8 cellular contexts compared by ENCODE assay signal in genomic region chr14:92536231-92536630, GRCh38. TPM values are rescaled to one million over a fixed set of nuclear protein-coding genes. Genes with fewer than 3 reads are reported as not detected.
DNase-seq lines count a peak whose midpoint lies in the region; ATAC-seq and TF ChIP-seq lines count a peak whose summit lies in the region.
"Not testable (repeated sequence)": the region's sequence is repeated elsewhere in the genome, so short reads cannot be mapped to it uniquely, and the experiment has no call there.

No MANE protein-coding gene starts in this region.

- peak overlapping the region; percentile 86 to 100 (median 93) for H3K27ac Mint-ChIP-seq in CD8-positive, alpha-beta memory T cell
- not testable (repeated sequence) for H3K27ac Mint-ChIP-seq in activated naive CD4-positive, alpha-beta T cell treated with anti-CD3 and anti-CD28 coated beads for 36 hours
- H3K27ac Mint-ChIP-seq in central memory CD8-positive, alpha-beta T cell (ENCODE audit: low read depth), result peak overlapping the region; percentile 98
- H3K27ac Mint-ChIP-seq in nephron progenitor cell, result peak overlapping the region; percentile 90

- H3K4me1 ChIP-seq in ACC112 (ENCODE audit: control insufficient read depth, insufficient read depth, low read length, unreplicated experiment) (peaks cover 26% of the 10 kb centered on the region), SK-N-SH (ENCODE audit: control insufficient read depth in 1 of 2, insufficient read depth in 2 of 2, low read depth in 1 of 2, low read length in 1 of 2) (peaks cover 0 to 38% of the 10 kb centered on the region in 2 experiments; a peak in 3 of 4 replicates)
- H3K4me1 ChIP-seq in CD8-positive, alpha-beta memory T cell (ENCODE audit: insufficient read depth, low read length), result peaks cover 63% of the 10 kb centered on the region

- intact Hi-C loops in activated naive CD4-positive, alpha-beta T cell treated with anti-CD3 and anti-CD28 coated beads for 36 hours (cut with micrococcal nuclease), result not testable (repeated sequence)

- not testable (repeated sequence) for TF ChIP-seq CTCF in SK-N-SH (IDR thresholded peaks at IDR 0.05); nephron progenitor cell (IDR thresholded peaks at IDR 0.05)

- H3K4me2 ChIP-seq in SK-N-SH, result peak overlapping the region; percentile 30

- not testable (repeated sequence) for TF ChIP-seq RAD21 in SK-N-SH (IDR thresholded peaks at IDR 0.05; ENCODE audit: low read length)

- not testable (repeated sequence) for H3K27me3 ChIP-seq in ACC112 (ENCODE audit: insufficient read depth, low read length); CD8-positive, alpha-beta memory T cell (ENCODE audit: insufficient read depth, low read length, poor library complexity, severe bottlenecking); SK-N-SH (ENCODE audit: insufficient read depth)

- CTCF ChIA-PET in CD8-positive, alpha-beta memory T cell (lab: Charles Lee); SK-N-SH (lab: Yijun Ruan, JAX); activated naive CD4-positive, alpha-beta T cell treated with anti-CD3 and anti-CD28 coated beads for 36 hours (lab: Charles Lee): not testable (repeated sequence)

- H3K9me3 Mint-ChIP-seq in CD8-positive, alpha-beta memory T cell; activated naive CD4-positive, alpha-beta T cell treated with anti-CD3 and anti-CD28 coated beads for 36 hours; central memory CD8-positive, alpha-beta T cell; nephron progenitor cell: not testable (repeated sequence)

- H3K27ac ChIP-seq in ACC112 (ENCODE audit: low read depth, low read length) (peak overlapping the region; percentile 51; the same call in 1 of the 2 replicates), SK-N-SH (ENCODE audit: low read depth in 2 of 2, low read length in 1 of 2) (peak overlapping the region in 1 of 2 experiments; percentile 85; a peak in 2 of 4 replicates)
- H3K27ac ChIP-seq in CD8-positive, alpha-beta memory T cell (ENCODE audit: low read depth, low read length), result not testable (repeated sequence)

- H3K79me2 ChIP-seq in ACC112 (ENCODE audit: control insufficient read depth, insufficient read depth, low read length, unreplicated experiment) (peaks cover 21% of the 10 kb centered on the region), SK-N-SH (ENCODE audit: insufficient read depth) (peaks cover 60% of the 10 kb centered on the region)

- not testable (repeated sequence) for H3K36me3 Mint-ChIP-seq in CD8-positive, alpha-beta memory T cell; activated naive CD4-positive, alpha-beta T cell treated with anti-CD3 and anti-CD28 coated beads for 36 hours (ENCODE audit: low read depth); central memory CD8-positive, alpha-beta T cell (ENCODE audit: insufficient read depth); nephron progenitor cell (ENCODE audit: low read depth)

- POLR2A ChIA-PET in CD8-positive, alpha-beta memory T cell (lab: Charles Lee); SK-N-SH (lab: Yijun Ruan, JAX): not testable (repeated sequence)

- not testable (repeated sequence) for H4K20me1 ChIP-seq in SK-N-SH (ENCODE audit: insufficient read depth)

- not testable (repeated sequence) for H3K36me3 ChIP-seq in ACC112 (ENCODE audit: insufficient read depth, low read length); CD8-positive, alpha-beta memory T cell (ENCODE audit: insufficient read depth, low read length); SK-N-SH (replicated peaks in 1 of 2; ENCODE audit: control insufficient read depth in 1 of 2, insufficient read depth in 2 of 2, low read length in 1 of 2)

- peaks cover 59 to 92% (median 74%) of the 10 kb centered on the region in 3 donors for H3K4me1 Mint-ChIP-seq in CD8-positive, alpha-beta memory T cell
- H3K4me1 Mint-ChIP-seq in activated naive CD4-positive, alpha-beta T cell treated with anti-CD3 and anti-CD28 coated beads for 36 hours (ENCODE audit: low read depth), result peaks cover 70% of the 10 kb centered on the region
- peaks cover 65% of the 10 kb centered on the region for H3K4me1 Mint-ChIP-seq in central memory CD8-positive, alpha-beta T cell
- H3K4me1 Mint-ChIP-seq in nephron progenitor cell, result not testable (repeated sequence)

- not testable (repeated sequence) for H3K9ac ChIP-seq in SK-N-SH

- not testable (repeated sequence) for H3K4me3 ChIP-seq in ACC112 (ENCODE audit: low read depth, low read length); CD8-positive, alpha-beta memory T cell (ENCODE audit: low read length); SK-N-SH (ENCODE audit: low read depth in 2 of 2, low read length in 1 of 2)

- ATAC-seq in central memory CD8-positive, alpha-beta T cell (replicated peaks; ENCODE audit: extremely low read depth, poor library complexity, severe bottlenecking), result not testable (repeated sequence)

- peaks cover 34% of the 10 kb centered on the region for H3F3A ChIP-seq in SK-N-SH (replicated peaks; ENCODE audit: insufficient read depth)

- H3K9me3 ChIP-seq in CD8-positive, alpha-beta memory T cell (ENCODE audit: low read length); SK-N-SH: not testable (repeated sequence)

- DNase-seq in CD8-positive, alpha-beta memory T cell; SK-N-SH; activated naive CD4-positive, alpha-beta T cell treated with anti-CD3 and anti-CD28 coated beads for 36 hours; central memory CD8-positive, alpha-beta T cell (ENCODE audit: low spot score in 2 of 2); nephron progenitor cell: not testable (repeated sequence)
- DNase-seq in HS-5 (ENCODE audit: low read depth) (peak; percentile 68), fibroblast of the conjunctiva (ENCODE audit: low read depth) (peak; percentile 56)

- H2AFZ ChIP-seq in ACC112 (ENCODE audit: low read length, unreplicated experiment); SK-N-SH (ENCODE audit: low read depth): not testable (repeated sequence)

- H3K4me3 Mint-ChIP-seq in CD8-positive, alpha-beta memory T cell, result peak overlapping the region in 6 of 7 donors; percentile 16 to 74 (median 51)
- peak overlapping the region; percentile 4 for H3K4me3 Mint-ChIP-seq in activated naive CD4-positive, alpha-beta T cell treated with anti-CD3 and anti-CD28 coated beads for 36 hours
- peak overlapping the region; percentile 76 for H3K4me3 Mint-ChIP-seq in central memory CD8-positive, alpha-beta T cell
- not testable (repeated sequence) for H3K4me3 Mint-ChIP-seq in nephron progenitor cell

- 7% methylated on average over 8 of the region's 8 CpGs for WGBS in SK-N-SH (ENCODE audit: low lambda C conversion rate)

- peak; percentile 10 to 51; a peak in 1 of 4 replicates for TF ChIP-seq EP300 in SK-N-SH (IDR thresholded peaks at IDR 0.05; ENCODE audit: borderline replicate concordance in 1 of 2, low read depth in 1 of 2, low read length in 1 of 2)

- not testable (repeated sequence) for H3K27me3 Mint-ChIP-seq in CD8-positive, alpha-beta memory T cell; activated naive CD4-positive, alpha-beta T cell treated with anti-CD3 and anti-CD28 coated beads for 36 hours (ENCODE audit: low read depth); central memory CD8-positive, alpha-beta T cell; nephron progenitor cell (ENCODE audit: low read depth, poor library complexity)

- H3K9me2 ChIP-seq in SK-N-SH, result not testable (repeated sequence)

TF ChIP-seq in SK-N-SH, 30 proteins besides CTCF, POLR2A, EP300 and RAD21:
- TF ChIP-seq POLR2AphosphoS5 (IDR thresholded peaks at IDR 0.05; ENCODE audit: low read depth, low read length), result peak; percentile 26; the same call in 1 of the 2 replicates
- TF ChIP-seq TEAD4 (IDR thresholded peaks at IDR 0.05; ENCODE audit: borderline replicate concordance, insufficient read depth), result 0 out of 2 replicates have a peak, but pooled peaks have one; percentile 29
- TF ChIP-seq JUND (IDR thresholded peaks at IDR 0.05), result peak; percentile 74
- TF ChIP-seq MAX (IDR thresholded peaks at IDR 0.05; ENCODE audit: low read depth), result peak; percentile 61
- peak; percentile 68; the same call in 1 of the 2 replicates for TF ChIP-seq RXRA (IDR thresholded peaks at IDR 0.05; ENCODE audit: borderline replicate concordance, low read depth)
- peak; percentile 73 for TF ChIP-seq NFIC (IDR thresholded peaks at IDR 0.05; ENCODE audit: borderline replicate concordance)
- TF ChIP-seq FOSL2 (IDR thresholded peaks at IDR 0.05; ENCODE audit: borderline replicate concordance, low read depth), result peak; percentile 80
- peak; percentile 87 for TF ChIP-seq TCF12 (IDR thresholded peaks at IDR 0.05)
- TF ChIP-seq PBX3 (IDR thresholded peaks at IDR 0.05), result peak; percentile 82

RNA-seq across cellular contexts. Expression of gene RIN3, which starts 22.6 kb away (rescaled TPM):
- total RNA-seq in CD8-positive, alpha-beta memory T cell, result 10 to 100 TPM; 46.0 to 47.4 TPM
- polyA plus RNA-seq in CD8-positive, alpha-beta memory T cell, result 31.9 TPM
- polyA plus RNA-seq in SK-N-SH (2012; rRNA removed), result 5.8 and 12.4 TPM in 2 replicates
- 6.6 and 10.2 TPM in 2 replicates for polyA plus RNA-seq in SK-N-SH (2012; cell fraction: cytosol; rRNA removed)
- 14.2 and 18.0 TPM in 2 replicates for polyA plus RNA-seq in SK-N-SH (2012; cell fraction: nucleus; rRNA removed)
- 10 to 100 TPM; 15.8 to 16.0 TPM for total RNA-seq in activated naive CD4-positive, alpha-beta T cell treated with anti-CD3 and anti-CD28 coated beads for 36 hours
